Comparison of ENCODE assay signal across 8 cellular contexts in genomic region chr7:134605978-134606923, GRCh38. TPM values are rescaled to one million over a fixed set of nuclear protein-coding genes. Genes with fewer than 3 reads are reported as not detected.
A peak's percentile ranks its signal among the peaks of the same experiment; 100 is the strongest.
DNase-seq lines count a peak whose midpoint lies in the region; ATAC-seq and TF ChIP-seq lines count a peak whose summit lies in the region.

No MANE protein-coding gene starts in this region.

- 24% methylated on average over 14 of the region's 14 CpGs for WGBS in SK-N-SH (ENCODE audit: low lambda C conversion rate)

- H3K27me3 ChIP-seq in Karpas-422 (ENCODE audit: low read length): no peaks in the 10 kb centered on the region
- no peaks in the 10 kb centered on the region for H3K27me3 ChIP-seq in SK-N-SH (ENCODE audit: insufficient read depth)
- H3K27me3 ChIP-seq in cardiac muscle cell: peaks cover 16% of the 10 kb centered on the region
- H3K27me3 ChIP-seq in uterus: no peaks in the 10 kb centered on the region

- TF ChIP-seq CTCF in SK-N-SH (IDR thresholded peaks at IDR 0.05) (peak; percentile 100), cardiac muscle cell (IDR thresholded peaks at IDR 0.05; ENCODE audit: low read depth, low read length) (peak; percentile 85), progenitor cell of endocrine pancreas (IDR thresholded peaks at IDR 0.05; ENCODE audit: unreplicated experiment) (peak; percentile 93), uterus (IDR thresholded peaks at IDR 0.05) (peak; percentile 67 to 87 (median 79))

- TF ChIP-seq EP300 in SK-N-SH (IDR thresholded peaks at IDR 0.05; ENCODE audit: borderline replicate concordance in 1 of 2, low read depth in 1 of 2, low read length in 1 of 2): no peak

- intact Hi-C loops in uterus (cut with DNase I; ENCODE audit: low total_unique reads): no loop called here

- H3K27ac ChIP-seq in Karpas-422 (ENCODE audit: low read length): no peak overlapping the region
- no peak overlapping the region; a peak in 1 of 4 replicates for H3K27ac ChIP-seq in SK-N-SH (ENCODE audit: low read depth in 2 of 2, low read length in 1 of 2)
- peak overlapping the region; percentile 24 for H3K27ac ChIP-seq in cardiac muscle cell
- no peak overlapping the region for H3K27ac ChIP-seq in uterus

- no peak for TF ChIP-seq POLR2A in uterus (IDR thresholded peaks at IDR 0.05)

- H3K4me3 Mint-ChIP-seq in progenitor cell of endocrine pancreas (ENCODE audit: low read depth): no peak overlapping the region

- H3K79me2 ChIP-seq in Karpas-422 (ENCODE audit: low read length) (no peaks in the 10 kb centered on the region), SK-N-SH (ENCODE audit: insufficient read depth) (no peaks in the 10 kb centered on the region)

- CTCF ChIA-PET in SK-N-SH (lab: Yijun Ruan, JAX): interaction anchor here (0.5 to 5.7 kb wide), 62 partner anchors 8 to 1556 kb away, joined by 3 to 87 read pairs (median 4); partner anchors contain the start of gene AGBL3

- H3F3A ChIP-seq in SK-N-SH (replicated peaks; ENCODE audit: insufficient read depth): no peaks in the 10 kb centered on the region

- no peaks in the 10 kb centered on the region for H3K4me1 ChIP-seq in Karpas-422 (ENCODE audit: low read length)
- no peaks in the 10 kb centered on the region; a peak in 2 of 4 replicates for H3K4me1 ChIP-seq in SK-N-SH (ENCODE audit: control insufficient read depth in 1 of 2, insufficient read depth in 2 of 2, low read depth in 1 of 2, low read length in 1 of 2)
- no peaks in the 10 kb centered on the region for H3K4me1 ChIP-seq in cardiac muscle cell (ENCODE audit: low read depth)
- H3K4me1 ChIP-seq in uterus: no peaks in the 10 kb centered on the region

- no peaks in the 10 kb centered on the region for H3K9me2 ChIP-seq in Karpas-422 (replicated peaks; ENCODE audit: insufficient read depth, low read length)
- no peaks in the 10 kb centered on the region for H3K9me2 ChIP-seq in SK-N-SH

- H3K36me3 Mint-ChIP-seq in activated naive CD4-positive, alpha-beta T cell treated with anti-CD3 and anti-CD28 coated beads, Interleukin-2, amount 50 U/mL, for 72 hours: no peaks in the 10 kb centered on the region
- no peaks in the 10 kb centered on the region for H3K36me3 Mint-ChIP-seq in progenitor cell of endocrine pancreas (ENCODE audit: insufficient read depth)

- H2AFZ ChIP-seq in Karpas-422 (ENCODE audit: low read length) (no peak overlapping the region), SK-N-SH (ENCODE audit: low read depth) (0 out of 2 replicates have a peak overlapping the region, but pooled peaks have one; percentile 18)

- DNase-seq in COLO668 (lab: John Stamatoyannopoulos, UW; ENCODE audit: unreplicated experiment): peak; percentile 53
- peak; percentile 87 for DNase-seq in Karpas-422
- DNase-seq in SK-N-SH: peak; percentile 66
- DNase-seq in activated naive CD4-positive, alpha-beta T cell treated with anti-CD3 and anti-CD28 coated beads, Interleukin-2, amount 50 U/mL, for 72 hours (ENCODE audit: low spot score in 2 of 2): peak in 1 of 2 donors; percentile 54
- DNase-seq in cardiac muscle cell (ENCODE audit: low read depth in 1 of 2, low spot score in 1 of 2): peak; percentile 78 to 82
- DNase-seq in progenitor cell of endocrine pancreas (ENCODE audit: low spot score, unreplicated experiment): peak; percentile 36
- DNase-seq in uterus: peak; percentile 54 to 64

- H3K9me3 Mint-ChIP-seq in activated naive CD4-positive, alpha-beta T cell treated with anti-CD3 and anti-CD28 coated beads, Interleukin-2, amount 50 U/mL, for 72 hours: no peaks in the 10 kb centered on the region
- no peaks in the 10 kb centered on the region for H3K9me3 Mint-ChIP-seq in progenitor cell of endocrine pancreas (ENCODE audit: low read depth)

- H3K9me3 ChIP-seq in Karpas-422 (ENCODE audit: low read length) (no peaks in the 10 kb centered on the region), SK-N-SH (no peaks in the 10 kb centered on the region), cardiac muscle cell (ENCODE audit: low read depth) (no peaks in the 10 kb centered on the region), uterus (no peaks in the 10 kb centered on the region)

- H3K27ac Mint-ChIP-seq in activated naive CD4-positive, alpha-beta T cell treated with anti-CD3 and anti-CD28 coated beads, Interleukin-2, amount 50 U/mL, for 72 hours: no peak overlapping the region
- peak overlapping the region; percentile 73 for H3K27ac Mint-ChIP-seq in progenitor cell of endocrine pancreas

- ATAC-seq in GM21360 (IDR thresholded peaks at IDR 0.05; ENCODE audit: unreplicated experiment): peak; percentile 62
- peak; percentile 91 to 95 for ATAC-seq in activated naive CD4-positive, alpha-beta T cell treated with anti-CD3 and anti-CD28 coated beads, Interleukin-2, amount 50 U/mL, for 72 hours

- H3K9ac ChIP-seq in Karpas-422 (ENCODE audit: low read length): no peak overlapping the region
- H3K9ac ChIP-seq in SK-N-SH: no peak overlapping the region

- H3K4me1 Mint-ChIP-seq in progenitor cell of endocrine pancreas (ENCODE audit: low read depth): peaks cover 8% of the 10 kb centered on the region

- POLR2A ChIA-PET in SK-N-SH (lab: Yijun Ruan, JAX): interaction anchor here (0.9 kb wide), 1 partner anchor 174 kb away, joined by 3 read pairs; no protein-coding TSS in a partner anchor

- H3K36me3 ChIP-seq in Karpas-422 (ENCODE audit: insufficient read depth, low read length): no peaks in the 10 kb centered on the region
- no peaks in the 10 kb centered on the region for H3K36me3 ChIP-seq in SK-N-SH (replicated peaks in 1 of 2; ENCODE audit: control insufficient read depth in 1 of 2, insufficient read depth in 2 of 2, low read length in 1 of 2)
- no peaks in the 10 kb centered on the region for H3K36me3 ChIP-seq in cardiac muscle cell
- H3K36me3 ChIP-seq in uterus: no peaks in the 10 kb centered on the region

- H3K4me2 ChIP-seq in Karpas-422 (ENCODE audit: low read depth, low read length, poor library complexity, severe bottlenecking) (no peak overlapping the region), SK-N-SH (peak overlapping the region; percentile 26; the same call in 1 of the 2 replicates)

- peaks cover 21% of the 10 kb centered on the region for H3K27me3 Mint-ChIP-seq in progenitor cell of endocrine pancreas

- H3K4me3 ChIP-seq in Karpas-422 (ENCODE audit: low read length) (no peak overlapping the region), SK-N-SH (ENCODE audit: low read depth in 2 of 2, low read length in 1 of 2) (peak overlapping the region in 1 of 2 experiments; percentile 16; a peak in 1 of 4 replicates), cardiac muscle cell (no peak overlapping the region), uterus (no peak overlapping the region)

- peak; percentile 92 for TF ChIP-seq RAD21 in SK-N-SH (IDR thresholded peaks at IDR 0.05; ENCODE audit: low read length)

- H4K20me1 ChIP-seq in Karpas-422 (ENCODE audit: insufficient read depth, low read depth, low read length) (no peaks in the 10 kb centered on the region), SK-N-SH (ENCODE audit: insufficient read depth) (no peaks in the 10 kb centered on the region)

TF ChIP-seq in SK-N-SH, 30 proteins besides CTCF, POLR2A, EP300 and RAD21:
- no peak for TF ChIP-seq TAF1 (IDR thresholded peaks at IDR 0.05; ENCODE audit: borderline replicate concordance, low read depth, low read length)
- TF ChIP-seq GABPA (IDR thresholded peaks at IDR 0.05; ENCODE audit: low read depth): no peak
- TF ChIP-seq SMC3 (IDR thresholded peaks at IDR 0.05; ENCODE audit: low read depth, low read length): peak; percentile 78
TF ChIP-seq in SK-N-SH: peak in this region for 1.

RNA-seq across cellular contexts. Expression of gene BPGM, which starts 40.4 kb away (rescaled TPM):
- total RNA-seq in Karpas-422 (2014; rRNA removed; shearing (Covaris generic); ENCODE audit: low replicate concordance): 4.2 and 11.1 TPM in 2 replicates
- polyA plus RNA-seq in SK-N-SH (2012; rRNA removed): 12.4 and 17.4 TPM in 2 replicates
- 20.2 and 28.4 TPM in 2 replicates for polyA plus RNA-seq in SK-N-SH (2012; cell fraction: cytosol; rRNA removed)
- 4.7 and 7.0 TPM in 2 replicates for polyA plus RNA-seq in SK-N-SH (2012; cell fraction: nucleus; rRNA removed)
- 10 to 100 TPM; 14.4 to 28.6 TPM for total RNA-seq in activated naive CD4-positive, alpha-beta T cell treated with anti-CD3 and anti-CD28 coated beads, Interleukin-2, amount 50 U/mL, for 72 hours
- 15.2 and 20.1 TPM in 2 replicates for total RNA-seq in cardiac muscle cell
- 21.2 and 32.2 TPM in 2 replicates for polyA plus RNA-seq in cardiac muscle cell
- total RNA-seq in progenitor cell of endocrine pancreas: 20.5 and 22.8 TPM in 2 replicates
- total RNA-seq in uterus: 10 to 100 TPM; 11.0 to 57.4 (median 15.0) TPM

RNA-seq across cellular contexts. Expression of gene AKR1B15, which starts 57.3 kb away (rescaled TPM):
- not detected in 2 replicates for total RNA-seq in Karpas-422 (2014; rRNA removed; shearing (Covaris generic); ENCODE audit: low replicate concordance)
- polyA plus RNA-seq in SK-N-SH (2012; rRNA removed) (not detected in 2 replicates), cardiac muscle cell (1.3 and 2.6 TPM in 2 replicates)
- not detected in 2 replicates for polyA plus RNA-seq in SK-N-SH (2012; cell fraction: cytosol; rRNA removed)
- polyA plus RNA-seq in SK-N-SH (2012; cell fraction: nucleus; rRNA removed): not detected in 2 replicates
- total RNA-seq in activated naive CD4-positive, alpha-beta T cell treated with anti-CD3 and anti-CD28 coated beads, Interleukin-2, amount 50 U/mL, for 72 hours: not detected
- total RNA-seq in cardiac muscle cell (0.21 and 1.6 TPM in 2 replicates), progenitor cell of endocrine pancreas (not detected in 2 replicates), uterus (not detected)
